1 cellular context compared by ENCODE assay signal in genomic region chrX:154818916-154819770, GRCh38.
TF ChIP-seq lines count a peak whose summit lies in the region.

No MANE protein-coding gene starts in this region.

TF ChIP-seq in K562, 482 proteins besides CTCF, POLR2A, EP300 and RAD21 (continued from another document and continues in another):
- TF ChIP-seq ZNF740 (CRISPR knock-in tag; IDR thresholded peaks at IDR 0.05) (no peak), ZNF740 (tag; IDR thresholded peaks at IDR 0.05) (no peak), ARID1B (IDR thresholded peaks at IDR 0.05) (peak; percentile 8; the same call in 1 of the 2 replicates), CLOCK (CRISPR knock-in tag; IDR thresholded peaks at IDR 0.05; ENCODE audit: borderline replicate concordance) (no peak), NCOR1 (IDR thresholded peaks at IDR 0.05) (peak; percentile 52), HNRNPUL1 (IDR thresholded peaks at IDR 0.05; ENCODE audit: low read length) (no peak), TCFL5 (CRISPR knock-in tag; conservative IDR thresholded peaks at IDR 0.05) (no peak), SIN3A (IDR thresholded peaks at IDR 0.05; ENCODE audit: borderline replicate concordance in 2 of 2, control insufficient read depth in 1 of 2, low read depth in 2 of 2, low read length in 2 of 2) (0 out of 4 replicates have a peak, but pooled peaks of 1 of the 2 experiments have one; percentile 30), NCOA6 (IDR thresholded peaks at IDR 0.05) (no peak), BCOR (IDR thresholded peaks at IDR 0.05) (no peak), ZFP36 (IDR thresholded peaks at IDR 0.05; ENCODE audit: low read depth, low read length, partially characterized antibody) (no peak), DEAF1 (CRISPR knock-in tag; IDR thresholded peaks at IDR 0.05) (0 out of 2 replicates have a peak, but pooled peaks have one; percentile 13), PBX2 (CRISPR knock-in tag; IDR thresholded peaks at IDR 0.05; ENCODE audit: low read depth) (no peak), PBX2 (tag; conservative IDR thresholded peaks at IDR 0.05; ENCODE audit: low read depth) (peak; percentile 81), KLF1 (tag; IDR thresholded peaks at IDR 0.05) (no peak), ASH1L (IDR thresholded peaks at IDR 0.05; ENCODE audit: borderline replicate concordance, low read depth, partially characterized antibody) (no peak), FOXK2 (conservative IDR thresholded peaks at IDR 0.05 in 1 of 2, IDR thresholded peaks at IDR 0.05 in 1 of 2; ENCODE audit: low read depth in 2 of 2) (no peak), MXI1 (IDR thresholded peaks at IDR 0.05; ENCODE audit: low read depth, low read length) (no peak), MXD1 (CRISPR knock-in tag; IDR thresholded peaks at IDR 0.05; ENCODE audit: borderline replicate concordance, poor library complexity, severe bottlenecking) (no peak), NFE2 (IDR thresholded peaks at IDR 0.05; ENCODE audit: low read depth) (peak; percentile 85), MYC (IDR thresholded peaks at IDR 0.05; ENCODE audit: low read depth, low read length) (peak; percentile 26), MYC (CRISPR knock-in tag; IDR thresholded peaks at IDR 0.05; ENCODE audit: borderline replicate concordance, low read depth) (no peak), VEZF1 (CRISPR knock-in tag; IDR thresholded peaks at IDR 0.05) (peak; percentile 19), RBM34 (IDR thresholded peaks at IDR 0.05; ENCODE audit: borderline replicate concordance, insufficient read depth, low read length) (no peak), AFF1 (IDR thresholded peaks at IDR 0.05; ENCODE audit: low read depth in 1 of 2, partially characterized antibody in 2 of 2) (peak in 1 of 2 experiments; percentile 26), AFF4 (CRISPR knock-in tag; IDR thresholded peaks at IDR 0.05) (no peak), TFAP4 (CRISPR knock-in tag; IDR thresholded peaks at IDR 0.05; ENCODE audit: borderline replicate concordance) (peak; percentile 37), KLF10 (CRISPR knock-in tag; IDR thresholded peaks at IDR 0.05) (no peak), CC2D1A (IDR thresholded peaks at IDR 0.05) (no peak), FOXJ3 (CRISPR knock-in tag; IDR thresholded peaks at IDR 0.05) (no peak), ARID4B (CRISPR knock-in tag; IDR thresholded peaks at IDR 0.05) (no peak), ELF4 (CRISPR knock-in tag; IDR thresholded peaks at IDR 0.05) (no peak), NFIC (IDR thresholded peaks at IDR 0.05) (0 out of 2 replicates have a peak, but pooled peaks have one; percentile 5)
